Comparison of ENCODE assay signal across 1 cellular context in genomic region chr9:23771746-23772145, GRCh38.
TF ChIP-seq lines count a peak whose summit lies in the region.

No MANE protein-coding gene starts in this region.

TF ChIP-seq in GM23338, 12 proteins besides CTCF, POLR2A, EP300 and RAD21 (continued from another document):
- no peak for TF ChIP-seq REST (IDR thresholded peaks at IDR 0.05; ENCODE audit: unreplicated experiment)
- no peak for TF ChIP-seq NANOG (IDR thresholded peaks at IDR 0.05; ENCODE audit: borderline replicate concordance)
- TF ChIP-seq ZNF462 (CRISPR knock-in tag; IDR thresholded peaks at IDR 0.05), result no peak
- no peak for TF ChIP-seq ETS1 (IDR thresholded peaks at IDR 0.05)
- TF ChIP-seq CREB1 (CRISPR knock-in tag; IDR thresholded peaks at IDR 0.05; ENCODE audit: low read depth), result no peak
- no peak for TF ChIP-seq EZH2 (IDR thresholded peaks at IDR 0.05; ENCODE audit: low read depth, unreplicated experiment)
- no peak for TF ChIP-seq POLR2AphosphoS5 (IDR thresholded peaks at IDR 0.05; ENCODE audit: low read depth)
- TF ChIP-seq STAT1 (IDR thresholded peaks at IDR 0.05; ENCODE audit: unreplicated experiment), result no peak
